Comparison of ENCODE assay signal across 8 cellular contexts in genomic region chr2:152740743-152741328, GRCh38. TPM values are rescaled to one million over a fixed set of nuclear protein-coding genes. Genes with fewer than 3 reads are reported as not detected.
A peak's percentile ranks its signal among the peaks of the same experiment; 100 is the strongest.
DNase-seq lines count a peak whose midpoint lies in the region; ATAC-seq and TF ChIP-seq lines count a peak whose summit lies in the region.

No MANE protein-coding gene starts in this region.

- H3K4me3 ChIP-seq in DND-41 (ENCODE audit: low read depth in 1 of 2, low read length in 2 of 2) (no peak overlapping the region), mammary epithelial cell (replicated peaks in 1 of 3; ENCODE audit: insufficient read depth in 1 of 3, low read depth in 2 of 3, low read length in 3 of 3) (no peak overlapping the region), lower lobe of right lung (no peak overlapping the region)

- no peaks in the 10 kb centered on the region for H3K27me3 ChIP-seq in DND-41 (ENCODE audit: insufficient read depth, low read length, poor library complexity)
- no peaks in the 10 kb centered on the region for H3K27me3 ChIP-seq in mammary epithelial cell (ENCODE audit: insufficient read depth, low read length)
- no peaks in the 10 kb centered on the region for H3K27me3 ChIP-seq in lower lobe of right lung (ENCODE audit: low read depth)

- ATAC-seq in DND-41 (ENCODE audit: insufficient read depth, low read depth): peak; percentile 80
- peak; percentile 87 for ATAC-seq in GM19395 (IDR thresholded peaks at IDR 0.05; ENCODE audit: unreplicated experiment)
- ATAC-seq in HG03378 (IDR thresholded peaks at IDR 0.05; ENCODE audit: unreplicated experiment): peak; percentile 90
- ATAC-seq in lower lobe of right lung: peak; percentile 55 to 64

- peaks cover 39% of the 10 kb centered on the region for H3K79me2 ChIP-seq in DND-41 (ENCODE audit: insufficient read depth, low read length)
- H3K79me2 ChIP-seq in mammary epithelial cell (ENCODE audit: insufficient read depth, low read length): peaks cover 4% of the 10 kb centered on the region

- no peaks in the 10 kb centered on the region for H3K4me1 ChIP-seq in DND-41 (ENCODE audit: insufficient read depth, low read length)
- no peaks in the 10 kb centered on the region for H3K4me1 ChIP-seq in mammary epithelial cell (ENCODE audit: insufficient read depth, low read length)
- H3K4me1 ChIP-seq in lower lobe of right lung: no peaks in the 10 kb centered on the region

- CTCF ChIA-PET in mammary epithelial cell (lab: Charles Lee; ENCODE audit: low non-redundant PET): no interaction called here

- H3K27ac ChIP-seq in DND-41 (ENCODE audit: low read length) (no peak overlapping the region), mammary epithelial cell (ENCODE audit: insufficient read depth, low read depth, low read length) (no peak overlapping the region), lower lobe of right lung (no peak overlapping the region)

- dilution Hi-C loops in mammary epithelial cell (cut with HindIII; ENCODE audit: low sequenced_read_pairs): no loop called here

- intact Hi-C loops in mammary epithelial cell (cut with micrococcal nuclease): loop anchor here (1.0 to 5.0 kb wide), 4 partner anchors 181 to 778 kb away; partner anchors contain the start of genes RPRM and STAM2
- intact Hi-C loops in lower lobe of right lung (cut with DNase I): no loop called here

- H4K20me1 ChIP-seq in DND-41 (ENCODE audit: insufficient read depth, low read length) (peaks cover 5% of the 10 kb centered on the region; the same call in 1 of the 2 replicates), mammary epithelial cell (ENCODE audit: insufficient read depth, low read length) (peaks cover 4% of the 10 kb centered on the region)

- BruUV-seq in mammary epithelial cell (replicated peaks; lab: Mats Ljungman, UMichigan): no TSS peak

- 0% methylated on average over 2 of the region's 2 CpGs for WGBS in mammary epithelial cell (ENCODE audit: low coverage, missing lambda C conversion rate)

- H3K36me3 ChIP-seq in DND-41 (ENCODE audit: insufficient read depth, low read length) (peaks cover 85% of the 10 kb centered on the region), mammary epithelial cell (ENCODE audit: insufficient read depth, low read length) (peaks cover 25% of the 10 kb centered on the region), lower lobe of right lung (peaks cover 33% of the 10 kb centered on the region)

- DNase-seq in DND-41 (no peak), NCI-H460 (ENCODE audit: extremely low read depth, low read depth) (peak; percentile 54), mammary epithelial cell (peak; percentile 43), lower lobe of right lung (no peak), activated gamma-delta T cell (lab: John Stamatoyannopoulos, UW) (no peak), mucosa of gallbladder (ENCODE audit: low spot score) (no peak)

- TF ChIP-seq CTCF in DND-41 (IDR thresholded peaks at IDR 0.05; ENCODE audit: borderline replicate concordance, extremely low read depth, low read length, poor library complexity, severe bottlenecking) (peak; percentile 81), mammary epithelial cell (conservative IDR thresholded peaks at IDR 0.05 in 1 of 2, IDR thresholded peaks at IDR 0.05 in 1 of 2; ENCODE audit: extremely low read depth in 1 of 2, insufficient read depth in 1 of 2, low read depth in 1 of 2, low read length in 2 of 2) (peak; percentile 82 to 90), lower lobe of right lung (IDR thresholded peaks at IDR 0.05) (peak; percentile 76)

- in situ Hi-C loops in mammary epithelial cell (cut with MboI; ENCODE audit: low sequenced_read_pairs in 2 of 2): no loop called here

- no peak overlapping the region for H3K9ac ChIP-seq in DND-41 (ENCODE audit: low read depth, low read length)
- no peak overlapping the region for H3K9ac ChIP-seq in mammary epithelial cell (ENCODE audit: insufficient read depth, low read length)

- H3K4me2 ChIP-seq in DND-41 (ENCODE audit: insufficient read depth, low read length) (no peak overlapping the region), mammary epithelial cell (ENCODE audit: insufficient read depth, low read depth, low read length) (no peak overlapping the region)

- H2AFZ ChIP-seq in DND-41 (ENCODE audit: low read depth, low read length) (no peak overlapping the region), mammary epithelial cell (ENCODE audit: low read depth, low read length) (no peak overlapping the region)

- H3K9me3 ChIP-seq in DND-41 (ENCODE audit: insufficient read depth, low read length, severe bottlenecking) (no peaks in the 10 kb centered on the region), mammary epithelial cell (replicated peaks; ENCODE audit: insufficient read depth, low read length) (no peaks in the 10 kb centered on the region), lower lobe of right lung (no peaks in the 10 kb centered on the region)

RNA-seq across cellular contexts. Expression of gene ARL6IP6, which starts 22.4 kb away (rescaled TPM):
- 30.4 and 34.6 TPM in 2 replicates for total RNA-seq in NCI-H460 (2014; rRNA removed; shearing (Covaris generic))
- 29.1 and 54.1 TPM in 2 replicates for polyA plus RNA-seq in NCI-H460 (2014; cell fraction: nucleus; rRNA removed)
- total RNA-seq in mammary epithelial cell (10 to 100 TPM; 20.3 to 24.3 TPM), lower lobe of right lung (19.2 TPM), mucosa of gallbladder (11.4 TPM)
- 25.4 TPM for polyA plus RNA-seq in mammary epithelial cell
- 86.7 TPM for polyA minus RNA-seq in mammary epithelial cell

RNA-seq across cellular contexts. Expression of gene PRPF40A, which starts 23.6 kb away (rescaled TPM):
- total RNA-seq in NCI-H460 (2014; rRNA removed; shearing (Covaris generic)): 147 and 160 TPM in 2 replicates
- polyA plus RNA-seq in NCI-H460 (2014; cell fraction: nucleus; rRNA removed): 124 and 167 TPM in 2 replicates
- total RNA-seq in mammary epithelial cell (100 to 1,000 TPM; 126 to 133 TPM), lower lobe of right lung (84.8 TPM), mucosa of gallbladder (59.2 TPM)
- polyA plus RNA-seq in mammary epithelial cell: 78.8 TPM
- 91.4 TPM for polyA minus RNA-seq in mammary epithelial cell

Comparison
In these comparisons a context has a peak if more than half of its experiments do, and no peak if none do; other contexts are left out.
1. DNase-seq: peak in NCI-H460 (single experiment) and mammary epithelial cell (single experiment); none in DND-41 (single experiment), lower lobe of right lung (single experiment), activated gamma-delta T cell (single experiment) and mucosa of gallbladder (single experiment).
2. Peak in every context shown above with its lines, with median percentiles within 50 percentile points of each other: ATAC-seq and CTCF ChIP-seq.